Comparison of ENCODE assay signal across 1 cellular context in the genomic region with DNA sequence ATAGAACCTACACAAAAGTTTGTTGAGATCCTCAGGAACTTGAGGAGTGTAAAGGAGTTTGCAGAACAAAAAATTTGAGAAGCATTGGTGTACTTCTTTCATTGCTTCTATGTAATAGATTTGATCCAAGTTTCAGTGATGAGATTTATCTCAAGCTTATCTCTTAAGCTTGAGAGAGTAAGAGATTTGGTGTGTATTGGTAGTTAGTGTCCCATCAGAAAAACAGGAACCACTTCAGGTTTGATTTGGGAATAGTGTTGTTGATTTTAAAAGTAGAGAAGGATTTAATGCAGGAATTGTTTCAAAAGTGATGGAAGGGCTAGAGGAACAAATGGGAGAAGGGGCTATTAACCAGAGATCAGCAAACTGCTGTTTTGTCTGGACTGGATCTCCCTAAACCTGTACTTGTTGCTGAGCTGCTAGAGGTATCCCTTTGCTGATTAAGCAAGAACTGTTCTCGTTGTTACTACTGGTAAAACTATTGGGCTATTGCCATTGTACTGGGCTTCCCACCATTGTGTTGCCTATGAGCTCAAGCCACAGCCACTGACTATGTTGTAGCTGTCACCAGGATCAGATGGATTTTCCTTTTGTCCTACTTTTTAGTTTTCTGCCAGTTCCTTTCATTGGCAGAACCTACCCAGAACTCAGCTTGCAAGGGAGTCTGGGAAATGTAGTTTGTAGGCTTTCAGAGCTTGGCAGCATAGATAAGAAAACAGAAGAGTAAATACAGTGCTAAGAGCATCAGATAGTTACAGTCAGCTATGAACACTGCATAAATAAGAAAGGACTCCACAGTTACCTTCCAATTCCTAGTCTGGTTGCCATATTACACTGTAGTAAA.
TF ChIP-seq lines count a peak whose summit lies in the region.

No MANE protein-coding gene starts in this region.

TF ChIP-seq in H1, 55 proteins besides CTCF, POLR2A, EP300 and RAD21:
- 0 out of 4 replicates have a peak, but pooled peaks of 1 of the 2 experiments have one; percentile 40 for TF ChIP-seq SIN3A (conservative IDR thresholded peaks at IDR 0.05 in 1 of 2, IDR thresholded peaks at IDR 0.05 in 1 of 2; ENCODE audit: low read depth in 1 of 2, low read length in 2 of 2)
- TF ChIP-seq SIX5 (IDR thresholded peaks at IDR 0.05; ENCODE audit: low read depth, low read length), result peak; percentile 69
- TF ChIP-seq POU5F1 (IDR thresholded peaks at IDR 0.05; ENCODE audit: low read depth, low read length), result no peak
